In genomic region chr16:60203525-60204124, GRCh38 we compare ENCODE assay signal across 10 cellular contexts.
DNase-seq lines count a peak whose midpoint lies in the region; TF ChIP-seq lines count a peak whose summit lies in the region.
"Had no signal": no experiment of that assay in that cellular context is flagged by ENCODE, and none has a peak within 500 bp of the region (broad histone marks: within the 10 kb centered on the region; RNA-seq: fewer than 3 reads in every experiment).

No MANE protein-coding gene starts in this region.

- H4K20me1 ChIP-seq in mammary epithelial cell (ENCODE audit: insufficient read depth, low read length), result no peaks in the 10 kb centered on the region

- intact Hi-C loops in Calu3 (cut with micrococcal nuclease; ENCODE audit: unreplicated experiment), result loop anchor here (1.0 to 5.0 kb wide), 2 partner anchors 1360 to 1391 kb away; no protein-coding TSS in a partner anchor
- intact Hi-C loops in mammary epithelial cell (cut with micrococcal nuclease), result loop anchor here (5.0 to 10.0 kb wide), 2 partner anchors 551 to 611 kb away; no protein-coding TSS in a partner anchor
- intact Hi-C loops in ascending aorta (cut with DNase I), result no loop called here

- in situ Hi-C loops in KBM-7 (cut with MboI; ENCODE audit: low pct_unique_long_range_greater_than_20kb, low sequenced_read_pairs), result no loop called here
- in situ Hi-C loops in mammary epithelial cell (cut with MboI; ENCODE audit: low sequenced_read_pairs in 2 of 2), result no loop called here

- DNase-seq in Calu3 (no peak), KBM-7 (peak; percentile 21), mammary epithelial cell (peak; percentile 2), mesothelial cell of epicardium (ENCODE audit: low spot score in 2 of 2, unreplicated experiment in 2 of 2) (no peak), occipital lobe (lab: John Stamatoyannopoulos, UW) (no peak), ascending aorta (ENCODE audit: low spot score in 2 of 2) (no peak), putamen (ENCODE audit: low spot score) (no peak)
- DNase-seq in stimulated activated CD4-positive, alpha-beta T cell treated with anti-CD3 and anti-CD28 coated beads, Interleukin-4, amount 100 ng/mL, for 24 hours, result no peak
- DNase-seq: activated CD4-positive, CD25-positive, alpha-beta regulatory T cell treated with anti-CD3 and anti-CD28 coated beads, Interleukin-2, amount 50 U/mL, for 72 hours; NCI-H1436 had no signal

- CTCF ChIA-PET in Calu3 (lab: Charles Lee) (no interaction called here), mammary epithelial cell (lab: Charles Lee; ENCODE audit: low non-redundant PET) (interaction anchor here (0.7 kb wide), 1 partner anchor 34 kb away, joined by 5 read pairs; no protein-coding TSS in a partner anchor)

- dilution Hi-C loops in mammary epithelial cell (cut with HindIII; ENCODE audit: low sequenced_read_pairs), result no loop called here

- no peaks in the 10 kb centered on the region for H3K36me3 ChIP-seq in mammary epithelial cell (ENCODE audit: insufficient read depth, low read length)
- no peaks in the 10 kb centered on the region for H3K36me3 ChIP-seq in ascending aorta

- peaks cover 11% of the 10 kb centered on the region for H3K9me3 Mint-ChIP-seq in Calu3 (ENCODE audit: low read depth, unreplicated experiment)
- H3K9me3 Mint-ChIP-seq in mesothelial cell of epicardium, result peaks cover 4% of the 10 kb centered on the region

- no peak overlapping the region for H3K4me2 ChIP-seq in mammary epithelial cell (ENCODE audit: insufficient read depth, low read depth, low read length)

- no peak overlapping the region for H3K4me3 ChIP-seq in mammary epithelial cell (replicated peaks in 1 of 3; ENCODE audit: insufficient read depth in 1 of 3, low read depth in 2 of 3, low read length in 3 of 3)
- no peak overlapping the region for H3K4me3 ChIP-seq in ascending aorta

- H3K4me1 ChIP-seq in mammary epithelial cell (ENCODE audit: insufficient read depth, low read length) (no peaks in the 10 kb centered on the region), ascending aorta (no peaks in the 10 kb centered on the region)

- no peaks in the 10 kb centered on the region for H3K4me1 Mint-ChIP-seq in Calu3 (ENCODE audit: low read depth, unreplicated experiment)
- peaks cover 5% of the 10 kb centered on the region for H3K4me1 Mint-ChIP-seq in mesothelial cell of epicardium

- H3K4me3 Mint-ChIP-seq in Calu3 (ENCODE audit: low read depth, unreplicated experiment) (no peak overlapping the region), mesothelial cell of epicardium (no peak overlapping the region)

- WGBS in mammary epithelial cell (ENCODE audit: low coverage, missing lambda C conversion rate), result 31% methylated on average over 3 of the region's 3 CpGs

- TF ChIP-seq CTCF in Calu3 (IDR thresholded peaks at IDR 0.05; ENCODE audit: unreplicated experiment), result peak; percentile 34
- peak; percentile 26 to 63 for TF ChIP-seq CTCF in mammary epithelial cell (conservative IDR thresholded peaks at IDR 0.05 in 1 of 2, IDR thresholded peaks at IDR 0.05 in 1 of 2; ENCODE audit: extremely low read depth in 1 of 2, insufficient read depth in 1 of 2, low read depth in 1 of 2, low read length in 2 of 2)
- TF ChIP-seq CTCF in mesothelial cell of epicardium (IDR thresholded peaks at IDR 0.05; ENCODE audit: unreplicated experiment), result peak; percentile 72
- TF ChIP-seq CTCF in ascending aorta (IDR thresholded peaks at IDR 0.05), result peak in 1 of 3 experiments; percentile 9

- H3K36me3 Mint-ChIP-seq in Calu3 (ENCODE audit: insufficient read depth, unreplicated experiment) (no peaks in the 10 kb centered on the region), mesothelial cell of epicardium (no peaks in the 10 kb centered on the region)

- BruUV-seq in Calu3 (replicated peaks; lab: Mats Ljungman, UMichigan) (no TSS peak), mammary epithelial cell (replicated peaks; lab: Mats Ljungman, UMichigan) (no TSS peak)

- H3K27ac Mint-ChIP-seq in Calu3 (ENCODE audit: unreplicated experiment) (no peak overlapping the region), mesothelial cell of epicardium (no peak overlapping the region)

- H3K27ac ChIP-seq in mammary epithelial cell (ENCODE audit: insufficient read depth, low read depth, low read length) (no peak overlapping the region), ascending aorta (no peak overlapping the region)

- H3K9me3 ChIP-seq in mammary epithelial cell (replicated peaks; ENCODE audit: insufficient read depth, low read length) (no peaks in the 10 kb centered on the region), ascending aorta (no peaks in the 10 kb centered on the region)

- H3K27me3 Mint-ChIP-seq in Calu3 (ENCODE audit: unreplicated experiment) (no peaks in the 10 kb centered on the region), mesothelial cell of epicardium (ENCODE audit: low read depth) (no peaks in the 10 kb centered on the region)

- H3K9ac ChIP-seq in mammary epithelial cell (ENCODE audit: insufficient read depth, low read length), result no peak overlapping the region

- no peaks in the 10 kb centered on the region for H3K27me3 ChIP-seq in mammary epithelial cell (ENCODE audit: insufficient read depth, low read length)
- no peaks in the 10 kb centered on the region for H3K27me3 ChIP-seq in ascending aorta

- H2AFZ ChIP-seq in mammary epithelial cell (ENCODE audit: low read depth, low read length), result no peak overlapping the region

- no peaks in the 10 kb centered on the region for H3K79me2 ChIP-seq in mammary epithelial cell (ENCODE audit: insufficient read depth, low read length)

Comparison
In these comparisons a context has a peak if more than half of its experiments do, and no peak if none do; other contexts are left out.
1. DNase-seq: peak in KBM-7 (single experiment) and mammary epithelial cell (single experiment); none in Calu3 (single experiment), mesothelial cell of epicardium (0 of 2), occipital lobe (single experiment), stimulated activated CD4-positive, alpha-beta T cell treated with anti-CD3 and anti-CD28 coated beads, Interleukin-4, amount 100 ng/mL, for 24 hours (single experiment), ascending aorta (0 of 2) and putamen (single experiment).